Comparison of ENCODE assay signal across 14 cellular contexts in genomic region chr15:29613951-29614382, GRCh38.
A peak's percentile ranks its signal among the peaks of the same experiment; 100 is the strongest.
DNase-seq lines count a peak whose midpoint lies in the region; ATAC-seq, FAIRE-seq and TF ChIP-seq lines count a peak whose summit lies in the region.
"Had no signal": no experiment of that assay in that cellular context is flagged by ENCODE, and none has a peak within 500 bp of the region (broad histone marks: within the 10 kb centered on the region; RNA-seq: fewer than 3 reads in every experiment).

No MANE protein-coding gene starts in this region.

- TF ChIP-seq POLR2A in H1 (IDR thresholded peaks at IDR 0.05; ENCODE audit: control extremely low read depth in 1 of 2, low read depth in 2 of 2, low read length in 2 of 2) = no peak

- H3K18ac ChIP-seq in H1 (ENCODE audit: extremely low read depth, low read length) = no peak overlapping the region

- no peak overlapping the region for H2BK15ac ChIP-seq in H1 (ENCODE audit: low read length)

- no peaks in the 10 kb centered on the region for H3K79me1 ChIP-seq in H1 (ENCODE audit: low read depth, low read length)

- peak; percentile 48 for FAIRE-seq in H1 (lab: Jason Lieb, UNC)

- H3K23me2 ChIP-seq in H1 (ENCODE audit: low read depth, low read length) = no peaks in the 10 kb centered on the region

- H3K4me1 ChIP-seq in BE2C (no peaks in the 10 kb centered on the region), H1 (replicated peaks in 1 of 4; ENCODE audit: control insufficient read depth in 3 of 4, insufficient read depth in 4 of 4, low read length in 3 of 4) (peaks cover 3 to 16% (median 12%) of the 10 kb centered on the region in 4 experiments; a peak in 5 of 7 replicates)

- H4K20me1 ChIP-seq in H1 (replicated peaks in 1 of 2; ENCODE audit: control insufficient read depth in 1 of 2, insufficient read depth in 2 of 2, low read length in 2 of 2) = no peaks in the 10 kb centered on the region

- POLR2A ChIA-PET in H1 (lab: Charles Lee; ENCODE audit: partially characterized antibody) = interaction anchor here (1.6 kb wide), 1 partner anchor 43 kb away, joined by 3 read pairs; no protein-coding TSS in a partner anchor
- POLR2A ChIA-PET in activated CD8-positive, alpha-beta T cell treated with anti-CD3 and anti-CD28 coated beads for 36 hours (lab: Charles Lee) = no interaction called here

- whole genome bisulfite sequencing in H1 (ENCODE audit: extremely low coverage in 1 of 2, insufficient coverage in 1 of 2, insufficient read length in 1 of 2, insufficient replicate concordance in 2 of 2, low coverage in 1 of 2, low lambda C conversion rate in 2 of 2, missing lambda C conversion rate in 1 of 2), 2 experiments = 92% methylated on average over 16 of the region's 16 CpGs; no CpG with 5 or more reads in 1 of the 2 experiments

- H3K4me3 ChIP-seq in BE2C (ENCODE audit: low read depth, low read length) = no peak overlapping the region
- H3K4me3 ChIP-seq in H1 (ENCODE audit: extremely low read depth in 1 of 4, insufficient read depth in 2 of 4, low read depth in 3 of 4, low read length in 4 of 4) = no peak overlapping the region
- H3K4me3 ChIP-seq: thoracic aorta had no signal

- H4K5ac ChIP-seq in H1 (ENCODE audit: insufficient read length, low read depth, low read length) = no peak overlapping the region

- no peak overlapping the region for H2BK5ac ChIP-seq in H1 (ENCODE audit: low read depth, low read length)

- no peaks in the 10 kb centered on the region for H3K4me1 Mint-ChIP-seq in activated CD8-positive, alpha-beta T cell treated with anti-CD3 and anti-CD28 coated beads for 36 hours (ENCODE audit: low read depth)
- H3K4me1 Mint-ChIP-seq: activated naive CD8-positive, alpha-beta T cell treated with anti-CD3 and anti-CD28 coated beads, Interleukin-2, amount 10 ng/mL, durations not matched to agents 7 days and 5 days; CD4-positive, alpha-beta memory T cell had no signal

- no peak overlapping the region for H3K27ac Mint-ChIP-seq in activated CD8-positive, alpha-beta T cell treated with anti-CD3 and anti-CD28 coated beads for 36 hours
- H3K27ac Mint-ChIP-seq: activated CD8-positive, alpha-beta T cell treated with anti-CD3 and anti-CD28 coated beads, Interleukin-2, amount 10 ng/mL, durations not matched to agents 7 days and 5 days; activated naive CD8-positive, alpha-beta T cell treated with anti-CD3 and anti-CD28 coated beads, Interleukin-2, amount 10 ng/mL, durations not matched to agents 7 days and 5 days; CD4-positive, alpha-beta memory T cell had no signal

- H2BK120ac ChIP-seq in H1 (replicated peaks; ENCODE audit: low read depth, low read length) = no peak overlapping the region

- CTCF ChIA-PET in H1 (lab: Charles Lee; ENCODE audit: partially characterized antibody) = interaction anchor here (0.7 to 5.4 kb wide), 18 partner anchors 8 to 305 kb away, joined by 3 to 58 read pairs (median 4); no protein-coding TSS in a partner anchor
- CTCF ChIA-PET in activated CD8-positive, alpha-beta T cell treated with anti-CD3 and anti-CD28 coated beads for 36 hours (lab: Charles Lee) = interaction anchor here (1.0 kb wide), 1 partner anchor 19 kb away, joined by 3 read pairs; no protein-coding TSS in a partner anchor

- peaks cover 17% of the 10 kb centered on the region for H3K27me3 Mint-ChIP-seq in activated CD8-positive, alpha-beta T cell treated with anti-CD3 and anti-CD28 coated beads for 36 hours

- H4K91ac ChIP-seq in H1 (replicated peaks; ENCODE audit: insufficient read length, low read length) = no peak overlapping the region

- no peak overlapping the region for H4K8ac ChIP-seq in H1 (ENCODE audit: extremely low read depth, insufficient read depth, low read length)

- no peaks in the 10 kb centered on the region for H3K36me3 ChIP-seq in BE2C
- H3K36me3 ChIP-seq in H1 (ENCODE audit: control insufficient read depth in 2 of 4, insufficient read depth in 4 of 4, low read length in 3 of 4) = no peaks in the 10 kb centered on the region
- H3K36me3 ChIP-seq: thoracic aorta had no signal

- no peak overlapping the region for H3K9ac ChIP-seq in H1 (replicated peaks in 1 of 4; ENCODE audit: extremely low read depth in 1 of 4, low read depth in 3 of 4, low read length in 3 of 4)

- no peaks in the 10 kb centered on the region for H3K27me3 ChIP-seq in BE2C
- no peaks in the 10 kb centered on the region; a peak in 1 of 7 replicates for H3K27me3 ChIP-seq in H1 (replicated peaks in 1 of 4; ENCODE audit: control insufficient read depth in 3 of 4, extremely low read depth in 1 of 4, insufficient read depth in 3 of 4, low read length in 3 of 4)

- H2AFZ ChIP-seq in H1 (ENCODE audit: low read length) = no peak overlapping the region

- 0 out of 2 replicates have a peak overlapping the region, but pooled peaks have one; percentile 53 for H2BK12ac ChIP-seq in H1 (ENCODE audit: low read depth, low read length)

- no peaks in the 10 kb centered on the region for H3K36me3 Mint-ChIP-seq in activated CD8-positive, alpha-beta T cell treated with anti-CD3 and anti-CD28 coated beads for 36 hours (ENCODE audit: low read depth)
- H3K36me3 Mint-ChIP-seq: activated naive CD8-positive, alpha-beta T cell treated with anti-CD3 and anti-CD28 coated beads, Interleukin-2, amount 10 ng/mL, durations not matched to agents 7 days and 5 days; CD4-positive, alpha-beta memory T cell had no signal

- no peak overlapping the region for H3K4ac ChIP-seq in H1 (replicated peaks; ENCODE audit: insufficient read length, low read depth, low read length)

- H3K79me2 ChIP-seq in H1 (ENCODE audit: control insufficient read depth in 1 of 2, insufficient read depth in 2 of 2, low read length in 2 of 2) = no peaks in the 10 kb centered on the region

- H2BK20ac ChIP-seq in H1 (ENCODE audit: low read length) = no peak overlapping the region

- no peak overlapping the region for H3K14ac ChIP-seq in H1 (ENCODE audit: insufficient read length)

- no peak overlapping the region for H3K56ac ChIP-seq in H1 (replicated peaks; ENCODE audit: insufficient read length, low read depth, low read length)

- no peaks in the 10 kb centered on the region for H3K9me3 Mint-ChIP-seq in activated CD8-positive, alpha-beta T cell treated with anti-CD3 and anti-CD28 coated beads for 36 hours
- H3K9me3 Mint-ChIP-seq: activated naive CD8-positive, alpha-beta T cell treated with anti-CD3 and anti-CD28 coated beads, Interleukin-2, amount 10 ng/mL, durations not matched to agents 7 days and 5 days had no signal

- no peak overlapping the region for H3K4me2 ChIP-seq in H1 (ENCODE audit: insufficient read depth in 1 of 2, low read depth in 2 of 2, low read length in 2 of 2)

- no peak overlapping the region for H2AK5ac ChIP-seq in H1 (ENCODE audit: low read depth, low read length)

- no peak for ATAC-seq in GM18519 (IDR thresholded peaks at IDR 0.05; ENCODE audit: low FRiP score, unreplicated experiment)
- ATAC-seq in stimulated activated naive CD8-positive, alpha-beta T cell treated with anti-CD3 and anti-CD28 coated beads, Interleukin-15, Interleukin-2, amounts not matched to agents 100 U/mL and 50 U/mL, for 24 hours = no peak
- ATAC-seq in activated CD8-positive, alpha-beta T cell treated with anti-CD3 and anti-CD28 coated beads for 36 hours = no peak
- ATAC-seq: activated CD8-positive, alpha-beta T cell treated with anti-CD3 and anti-CD28 coated beads, Interleukin-2, amount 10 ng/mL, durations not matched to agents 7 days and 5 days had no signal

- DNase-seq in BE2C = peak; percentile 44
- DNase-seq in NCI-H69 (lab: John Stamatoyannopoulos, UW) = peak; percentile 74
- DNase-seq in H1 (ENCODE audit: low read depth in 1 of 2, low spot score in 2 of 2) = peak in 1 of 2 experiments; percentile 67
- DNase-seq in T-helper 2 cell = no peak
- no peak for DNase-seq in stimulated activated naive CD8-positive, alpha-beta T cell treated with anti-CD3 and anti-CD28 coated beads, Interleukin-15, Interleukin-2, amounts not matched to agents 100 U/mL and 50 U/mL, for 24 hours
- DNase-seq in activated CD8-positive, alpha-beta T cell treated with anti-CD3 and anti-CD28 coated beads for 36 hours = no peak
- DNase-seq: activated CD8-positive, alpha-beta T cell treated with anti-CD3 and anti-CD28 coated beads, Interleukin-2, amount 10 ng/mL, durations not matched to agents 7 days and 5 days; activated naive CD8-positive, alpha-beta T cell treated with anti-CD3 and anti-CD28 coated beads, Interleukin-2, amount 10 ng/mL, durations not matched to agents 7 days and 5 days; CD4-positive, alpha-beta memory T cell; effector CD8-positive, alpha-beta T cell; T-helper 1 cell had no signal

- H3K4me3 Mint-ChIP-seq in activated CD8-positive, alpha-beta T cell treated with anti-CD3 and anti-CD28 coated beads for 36 hours = no peak overlapping the region
- H3K4me3 Mint-ChIP-seq: activated CD8-positive, alpha-beta T cell treated with anti-CD3 and anti-CD28 coated beads, Interleukin-2, amount 10 ng/mL, durations not matched to agents 7 days and 5 days; activated naive CD8-positive, alpha-beta T cell treated with anti-CD3 and anti-CD28 coated beads, Interleukin-2, amount 10 ng/mL, durations not matched to agents 7 days and 5 days; CD4-positive, alpha-beta memory T cell had no signal

- no peak overlapping the region for H3K23ac ChIP-seq in H1 (ENCODE audit: insufficient read length)

- intact Hi-C loops in activated CD8-positive, alpha-beta T cell treated with anti-CD3 and anti-CD28 coated beads for 36 hours (cut with micrococcal nuclease) = loop anchor here (5.0 kb wide), 1 partner anchor 477 kb away; no protein-coding TSS in a partner anchor

- H3K27ac ChIP-seq in H1 (ENCODE audit: low read depth, low read length) = no peak overlapping the region
- H3K27ac ChIP-seq: thoracic aorta had no signal

- H3K9me3 ChIP-seq in BE2C = no peaks in the 10 kb centered on the region
- no peaks in the 10 kb centered on the region for H3K9me3 ChIP-seq in H1 (ENCODE audit: insufficient read depth in 2 of 2, low read depth in 1 of 2, low read length in 1 of 2)
- H3K9me3 ChIP-seq: thoracic aorta had no signal

- TF ChIP-seq EP300 in H1 (IDR thresholded peaks at IDR 0.05; ENCODE audit: borderline replicate concordance in 1 of 2, low read depth in 2 of 2, low read length in 2 of 2) = no peak

- peak; percentile 58 for TF ChIP-seq CTCF in BE2C (IDR thresholded peaks at IDR 0.05; ENCODE audit: low read depth, low read length)
- TF ChIP-seq CTCF in GM12873 (IDR thresholded peaks at IDR 0.05; ENCODE audit: insufficient read depth, low read depth, low read length, missing control alignments) = peak; percentile 18
- peak; percentile 56 to 79 (median 75) for TF ChIP-seq CTCF in H1 (IDR thresholded peaks at IDR 0.05; ENCODE audit: control extremely low read depth in 1 of 3, insufficient read depth in 1 of 3, low read depth in 1 of 3, low read length in 3 of 3)
- no peak for TF ChIP-seq CTCF in activated CD8-positive, alpha-beta T cell treated with anti-CD3 and anti-CD28 coated beads for 36 hours (IDR thresholded peaks at IDR 0.05)

- TF ChIP-seq RAD21 in H1 (IDR thresholded peaks at IDR 0.05 in 1 of 2, conservative IDR thresholded peaks at IDR 0.05 in 1 of 2; ENCODE audit: low read depth in 2 of 2, low read length in 2 of 2) = peak; percentile 53 to 68

TF ChIP-seq in H1, 55 proteins besides CTCF, POLR2A, EP300 and RAD21 (continues in another document):
- TF ChIP-seq MAX (IDR thresholded peaks at IDR 0.05) (peak; percentile 77), TEAD4 (IDR thresholded peaks at IDR 0.05; ENCODE audit: low read depth, low read length) (peak; percentile 31; the same call in 1 of the 2 replicates)

Comparison
In these comparisons a context has a peak if more than half of its experiments do, and no peak if none do; other contexts are left out.
1. DNase-seq: peak in BE2C (single experiment) and NCI-H69 (single experiment); none in T-helper 2 cell (0 of 5), stimulated activated naive CD8-positive, alpha-beta T cell treated with anti-CD3 and anti-CD28 coated beads, Interleukin-15, Interleukin-2, amounts not matched to agents 100 U/mL and 50 U/mL, for 24 hours (single experiment) and activated CD8-positive, alpha-beta T cell treated with anti-CD3 and anti-CD28 coated beads for 36 hours (single experiment).